ENCODE assay signal across 1 cellular context in genomic region chr20:59940129-59940955, GRCh38.
TF ChIP-seq lines count a peak whose summit lies in the region.

Gene FAM217B (plus strand): TSS chr20:59940389. CDS start chr20:59943944, 3,555 bp downstream.
Gene PPP1R3D (minus strand): TSS chr20:59940305. CDS start chr20:59939931, 374 bp downstream.

TF ChIP-seq in GM12878, 131 proteins besides CTCF, POLR2A, EP300 and RAD21 (continued from another document and continues in another):
- TF ChIP-seq ZBTB40 (IDR thresholded peaks at IDR 0.05; ENCODE audit: borderline replicate concordance) (no peak), JUNB (IDR thresholded peaks at IDR 0.05) (no peak), EZH2 (IDR thresholded peaks at IDR 0.05; ENCODE audit: borderline replicate concordance, control insufficient read depth, low read depth, low read length) (no peak), MYC (IDR thresholded peaks at IDR 0.05; ENCODE audit: insufficient read depth, insufficient read length, insufficient replicate concordance, low read length, severe bottlenecking) (peak; percentile 41), E4F1 (IDR thresholded peaks at IDR 0.05; ENCODE audit: borderline replicate concordance, partially characterized antibody) (no peak), ZBTB4 (CRISPR knock-in tag; IDR thresholded peaks at IDR 0.05) (no peak), BACH1 (IDR thresholded peaks at IDR 0.05; ENCODE audit: borderline replicate concordance) (0 out of 2 replicates have a peak, but pooled peaks have one; percentile 38), TAF1 (IDR thresholded peaks at IDR 0.05; ENCODE audit: borderline replicate concordance, low read depth, low read length) (peak; percentile 53; the same call in 1 of the 2 replicates), SMARCA5 (IDR thresholded peaks at IDR 0.05) (peak; percentile 83; the same call in 1 of the 2 replicates), IRF4 (IDR thresholded peaks at IDR 0.05; ENCODE audit: low read depth, low read length) (no peak), ZBTB33 (IDR thresholded peaks at IDR 0.05) (no peak), HCFC1 (IDR thresholded peaks at IDR 0.05; ENCODE audit: low read length) (peak; percentile 13), SRF (IDR thresholded peaks at IDR 0.05; ENCODE audit: low read depth in 2 of 2, low read length in 2 of 2) (no peak), EGR1 (IDR thresholded peaks at IDR 0.05; ENCODE audit: borderline replicate concordance in 1 of 2, low read depth in 2 of 2, low read length in 2 of 2) (peak in 1 of 2 experiments; percentile 52; a peak in 1 of 3 replicates), MTA2 (IDR thresholded peaks at IDR 0.05; ENCODE audit: low read depth) (peak; percentile 34), POLR2AphosphoS5 (IDR thresholded peaks at IDR 0.05; ENCODE audit: low read length) (peak; percentile 82), BRCA1 (IDR thresholded peaks at IDR 0.05; ENCODE audit: low read depth, low read length) (no peak), USF1 (IDR thresholded peaks at IDR 0.05; ENCODE audit: borderline replicate concordance, extremely low read length, insufficient read depth, low read depth, low read length) (peak; percentile 86), POU2F2 (IDR thresholded peaks at IDR 0.05; ENCODE audit: borderline replicate concordance, low read depth, low read length) (no peak; the same call in 1 of the 3 replicates), DPF2 (IDR thresholded peaks at IDR 0.05) (peak; percentile 81), TARDBP (IDR thresholded peaks at IDR 0.05; ENCODE audit: borderline replicate concordance) (0 out of 2 replicates have a peak, but pooled peaks have one; percentile 16), MXI1 (IDR thresholded peaks at IDR 0.05; ENCODE audit: low read depth, low read length) (peak; percentile 62; the same call in 1 of the 2 replicates), ASH2L (IDR thresholded peaks at IDR 0.05; ENCODE audit: borderline replicate concordance, low read depth) (0 out of 2 replicates have a peak, but pooled peaks have one; percentile 66), PBX3 (IDR thresholded peaks at IDR 0.05; ENCODE audit: insufficient replicate concordance, low read depth, low read length) (no peak), CHD2 (IDR thresholded peaks at IDR 0.05; ENCODE audit: borderline replicate concordance, low read depth, low read length) (no peak), CREM (IDR thresholded peaks at IDR 0.05; ENCODE audit: low read depth) (no peak; the same call in 1 of the 2 replicates), YY1 (IDR thresholded peaks at IDR 0.05; ENCODE audit: low read depth, low read length) (peak; percentile 29; the same call in 1 of the 2 replicates), IRF3 (IDR thresholded peaks at IDR 0.05) (no peak), BCL11A (IDR thresholded peaks at IDR 0.05; ENCODE audit: low read depth, low read length) (no peak), IKZF2 (IDR thresholded peaks at IDR 0.05) (no peak; a peak in 1 of 4 replicates), ATF2 (IDR thresholded peaks at IDR 0.05; ENCODE audit: low read length) (no peak), RFX5 (IDR thresholded peaks at IDR 0.05; ENCODE audit: low read depth, low read length) (no peak), PML (IDR thresholded peaks at IDR 0.05; ENCODE audit: low read length) (peak; percentile 86), ZBTB11 (CRISPR knock-in tag; IDR thresholded peaks at IDR 0.05) (no peak), ELK1 (IDR thresholded peaks at IDR 0.05; ENCODE audit: low read depth, low read length) (no peak), ZBED1 (IDR thresholded peaks at IDR 0.05; ENCODE audit: borderline replicate concordance) (no peak)
